8 cellular contexts compared by ENCODE assay signal in the genomic region with DNA sequence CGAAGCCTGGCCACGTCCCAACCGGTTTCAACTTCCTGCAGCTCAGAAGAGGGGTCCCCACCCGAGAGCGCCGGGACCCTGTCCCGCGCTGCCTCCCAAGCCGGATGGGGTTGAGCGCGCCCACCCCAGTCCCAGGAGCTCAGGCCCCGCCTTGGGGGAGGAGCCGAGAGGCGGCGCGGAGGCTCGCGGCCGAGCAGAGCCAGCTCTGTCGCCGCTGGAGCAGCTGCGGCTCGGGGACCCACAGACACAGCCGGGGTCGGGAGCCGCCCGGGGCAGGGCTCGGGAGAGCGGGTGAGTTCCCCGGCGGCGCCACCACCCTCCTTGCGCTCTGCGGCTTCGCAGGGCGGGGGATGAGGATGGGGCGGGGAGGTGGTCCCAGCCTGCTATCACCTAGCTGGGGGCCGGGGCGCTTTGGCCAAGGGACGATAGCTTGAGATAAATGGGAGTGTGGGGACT. TPM values are rescaled to one million over a fixed set of nuclear protein-coding genes. Genes with fewer than 3 reads are reported as not detected.
DNase-seq lines count a peak whose midpoint lies in the region; ATAC-seq and TF ChIP-seq lines count a peak whose summit lies in the region.

A gene (plus strand): TSS at position 196 of the 456 bp plus-strand sequence. CDS start 30,229 bp downstream, outside the sequence.

- DNase-seq in D341Med (ENCODE audit: low spot score) = peak; percentile 63
- peak; percentile 40 for DNase-seq in MV-4-11 (lab: John Stamatoyannopoulos, UW)
- DNase-seq in activated CD4-positive, alpha-beta T cell treated with anti-CD3 and anti-CD28 coated beads, Interleukin-2, amount 50 U/mL, for 24 hours (ENCODE audit: low read depth in 1 of 2, low spot score in 1 of 2) = peak; percentile 39 to 67
- DNase-seq in dorsolateral prefrontal cortex = peak; percentile 64 to 89 (median 77)
- peak; percentile 77 for DNase-seq in stimulated activated CD8-positive, alpha-beta memory T cell treated with anti-CD3 and anti-CD28 coated beads, Interleukin-12 subunit alpha, Interleukin-12 subunit beta, amount 100 ng/mL, for 4 hours (ENCODE audit: low read depth)
- DNase-seq in SHP77 treated with DMSO at 0.1 percent for 48 hours (lab: John Stamatoyannopoulos, UW) = no peak

- peak in 8 of 56 donors; percentile 0 to 19 (median 16) for TF ChIP-seq CTCF in dorsolateral prefrontal cortex (IDR thresholded peaks at IDR 0.05 in 54 of 56, conservative IDR thresholded peaks at IDR 0.05 in 2 of 56; ENCODE audit: low read depth in 1 of 56, partially characterized antibody in 56 of 56)

- H3K27ac ChIP-seq in dorsolateral prefrontal cortex = peak within 1 kb of the TSS; percentile 69 to 98 (median 95)
- peak within 1 kb of the TSS; percentile 80 for H3K27ac ChIP-seq in mesodermal cell (ENCODE audit: low read depth, low read length, severe bottlenecking)

- intact Hi-C loops in dorsolateral prefrontal cortex (cut with DNase I) = no loop called here

- H3K4me3 ChIP-seq in dorsolateral prefrontal cortex = peak within 1 kb of the TSS; percentile 54 to 97 (median 84)
- peak within 1 kb of the TSS; percentile 57 for H3K4me3 ChIP-seq in mesodermal cell (ENCODE audit: extremely low read depth, insufficient read depth, low read length, poor library complexity, severe bottlenecking)

- H3K27me3 ChIP-seq in dorsolateral prefrontal cortex = peaks cover 0 to 9% (median 0%) of the 10 kb centered on the region in 45 donors

- peak; percentile 47 for ATAC-seq in GM21529 (IDR thresholded peaks at IDR 0.05; ENCODE audit: unreplicated experiment)

- H3K36me3 ChIP-seq in mesodermal cell (ENCODE audit: control insufficient read depth, insufficient read depth, low read length) = no peaks in the 10 kb centered on the region

- no peaks in the 10 kb centered on the region for H3K9me3 ChIP-seq in mesodermal cell (ENCODE audit: control insufficient read depth, low read length)

- WGBS in mesodermal cell (ENCODE audit: insufficient coverage in 2 of 2), 2 experiments = 0% methylated on average over 27 to 32 of the region's 40 CpGs

- peaks cover 12% of the 10 kb centered on the region for H3K4me1 ChIP-seq in mesodermal cell (ENCODE audit: control insufficient read depth, insufficient read depth, low read length, poor library complexity, severe bottlenecking)

RNA-seq across cellular contexts. Expression of the gene that starts here (rescaled TPM):
- total RNA-seq in dorsolateral prefrontal cortex = 100 to 1,000 TPM; 104 to 181 (median 137) TPM
- polyA plus RNA-seq in mesodermal cell (2013, experiment 1 of 2) = 5.4 TPM
- polyA plus RNA-seq in mesodermal cell (2013, experiment 2 of 2) = 3.6 TPM
